Comparison of ENCODE assay signal across 11 cellular contexts in genomic region chr18:54713386-54713785, GRCh38.
"Had no signal": no experiment of that assay in that cellular context is flagged by ENCODE, and none has a peak within 500 bp of the region (broad histone marks: within the 10 kb centered on the region; RNA-seq: fewer than 3 reads in every experiment).

No MANE protein-coding gene starts in this region.

- H3K4me3 ChIP-seq: hepatocyte, left lung had no signal

- H3K4me1 ChIP-seq: parathyroid adenoma had no signal

- H3K36me3 ChIP-seq: left lung, neutrophil had no signal

- H3K9me3 ChIP-seq: left lung, neutrophil had no signal

- H3K27ac ChIP-seq: hepatocyte, left lung, neutrophil, parathyroid adenoma had no signal

- H3K4me2 ChIP-seq: hepatocyte had no signal

- H3K27ac Mint-ChIP-seq: activated T-helper 1 cell treated with anti-CD3 and anti-CD28 coated beads, Interleukin-12 subunit alpha, Interleukin-12 subunit beta, Interleukin-2, Interleukin-4 antibody, amounts not matched to agents 30 ng/mL and 10 ng/mL and 1 ng/mL, durations not matched to agents 14 hours and 24 hours and 36 hours; naive thymus-derived CD8-positive, alpha-beta T cell; stimulated activated memory B cell treated with anti-CD40 and anti-IgM and Interleukin-4, amounts not matched to agents 10 μg/mL and 1 μg/mL and 100 μg/mL, for 72 hours had no signal

- H3K79me2 ChIP-seq: hepatocyte, parathyroid adenoma had no signal

- DNase-seq: activated CD4-positive, CD25-positive, alpha-beta regulatory T cell treated with anti-CD3 and anti-CD28 coated beads, Interleukin-2, amount 50 U/mL, for 72 hours; activated naive CD4-positive, alpha-beta T cell treated with anti-CD3 and anti-CD28 coated beads, Interleukin-2, amount 50 U/mL, for 16 hours; left lung; naive thymus-derived CD8-positive, alpha-beta T cell; stimulated activated CD4-positive, alpha-beta T cell treated with anti-CD3 and anti-CD28 coated beads, Interleukin-12 subunit alpha, Interleukin-12 subunit beta, amount 100 ng/mL, for 4 hours; T1000 had no signal

- H3K36me3 Mint-ChIP-seq: naive thymus-derived CD8-positive, alpha-beta T cell; stimulated activated memory B cell treated with anti-CD40 and anti-IgM and Interleukin-4, amounts not matched to agents 10 μg/mL and 1 μg/mL and 100 μg/mL, for 72 hours had no signal

- H3K9me3 Mint-ChIP-seq: activated T-helper 1 cell treated with anti-CD3 and anti-CD28 coated beads, Interleukin-12 subunit alpha, Interleukin-12 subunit beta, Interleukin-2, Interleukin-4 antibody, amounts not matched to agents 30 ng/mL and 10 ng/mL and 1 ng/mL, durations not matched to agents 14 hours and 24 hours and 36 hours; stimulated activated memory B cell treated with anti-CD40 and anti-IgM and Interleukin-4, amounts not matched to agents 10 μg/mL and 1 μg/mL and 100 μg/mL, for 72 hours had no signal

- H3K27me3 ChIP-seq: hepatocyte had no signal

- H2AFZ ChIP-seq: hepatocyte, parathyroid adenoma had no signal

- ATAC-seq: left lung; naive thymus-derived CD8-positive, alpha-beta T cell; stimulated activated memory B cell treated with anti-CD40 and anti-IgM and Interleukin-4, amounts not matched to agents 10 μg/mL and 1 μg/mL and 100 μg/mL, for 72 hours had no signal

- H3K9ac ChIP-seq: parathyroid adenoma had no signal

- H3K4me3 Mint-ChIP-seq: naive thymus-derived CD8-positive, alpha-beta T cell; stimulated activated memory B cell treated with anti-CD40 and anti-IgM and Interleukin-4, amounts not matched to agents 10 μg/mL and 1 μg/mL and 100 μg/mL, for 72 hours had no signal
